ENCODE assay signal across 13 cellular contexts in the genomic region with DNA sequence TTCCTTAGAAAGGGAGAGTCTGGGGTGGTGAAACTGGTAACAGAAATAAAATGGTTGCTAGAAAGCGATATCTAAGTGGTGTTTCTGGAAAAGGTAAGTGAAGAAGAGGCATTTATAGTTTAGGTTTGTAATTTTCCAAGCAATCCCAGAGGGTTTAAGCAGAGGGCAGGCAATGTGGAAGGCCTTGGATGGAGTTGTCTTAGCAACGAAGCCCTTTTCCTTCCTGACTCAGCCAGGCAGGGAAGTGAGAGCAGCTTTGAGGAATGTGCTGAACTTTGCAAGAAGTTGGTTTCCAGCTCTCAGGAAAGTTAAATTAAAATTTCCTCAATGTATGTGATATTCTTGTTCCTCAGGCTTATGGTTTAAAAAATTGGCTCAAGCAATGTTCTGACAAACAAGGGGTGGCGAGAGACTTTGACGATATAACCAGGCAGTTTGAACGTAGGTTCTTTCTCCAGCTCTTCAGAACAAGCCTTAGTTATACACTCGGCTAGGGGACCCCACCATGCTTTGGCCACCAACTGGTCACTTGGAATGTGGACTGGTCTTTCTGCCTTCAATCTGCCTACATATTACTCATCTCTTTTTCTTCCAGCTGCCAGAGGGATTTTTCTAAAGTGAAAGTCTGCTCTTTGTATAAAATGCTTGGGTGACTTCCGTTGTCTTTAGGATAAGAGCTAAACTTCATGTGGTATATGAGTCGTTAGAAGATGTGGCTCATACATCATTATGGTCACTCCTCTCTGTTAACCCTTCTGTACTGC.
A peak's percentile ranks its signal among the peaks of the same experiment; 100 is the strongest.
DNase-seq lines count a peak whose midpoint lies in the region; TF ChIP-seq lines count a peak whose summit lies in the region.
"Had no signal": no experiment of that assay in that cellular context is flagged by ENCODE, and none has a peak within 500 bp of the region (broad histone marks: within the 10 kb centered on the region; RNA-seq: fewer than 3 reads in every experiment).

No MANE protein-coding gene starts in this region.

- no peaks in the 10 kb centered on the region for H3K9me3 ChIP-seq in mesodermal cell (ENCODE audit: control insufficient read depth, low read length)

- no peaks in the 10 kb centered on the region for H3K4me1 Mint-ChIP-seq in activated CD4-positive, alpha-beta memory T cell treated with anti-CD3 and anti-CD28 coated beads, Interleukin-2, amount 10 ng/mL, durations not matched to agents 7 days and 5 days

- no peaks in the 10 kb centered on the region for H3K36me3 ChIP-seq in mesodermal cell (ENCODE audit: control insufficient read depth, insufficient read depth, low read length)

- in situ Hi-C loops in GM13977 (cut with MboI; ENCODE audit: low pct_unique_long_range_greater_than_20kb, low sequenced_read_pairs, unreplicated experiment) = no loop called here

- no peaks in the 10 kb centered on the region for H3K36me3 Mint-ChIP-seq in activated CD4-positive, alpha-beta memory T cell treated with anti-CD3 and anti-CD28 coated beads, Interleukin-2, amount 10 ng/mL, durations not matched to agents 7 days and 5 days (ENCODE audit: low read depth)

- POLR2A ChIA-PET in activated CD4-positive, alpha-beta memory T cell treated with anti-CD3 and anti-CD28 coated beads, Interleukin-2, amount 10 ng/mL, durations not matched to agents 7 days and 5 days (lab: Charles Lee) = no interaction called here

- no peak for TF ChIP-seq CTCF in GM13977 (IDR thresholded peaks at IDR 0.05; ENCODE audit: extremely low read depth, insufficient read depth, missing control alignments)

- CTCF ChIA-PET in activated CD4-positive, alpha-beta memory T cell treated with anti-CD3 and anti-CD28 coated beads, Interleukin-2, amount 10 ng/mL, durations not matched to agents 7 days and 5 days (lab: Charles Lee) = no interaction called here

- peaks cover 14% of the 10 kb centered on the region for H3K4me1 ChIP-seq in mesodermal cell (ENCODE audit: control insufficient read depth, insufficient read depth, low read length, poor library complexity, severe bottlenecking)

- no peak overlapping the region for H3K4me3 ChIP-seq in mesodermal cell (ENCODE audit: extremely low read depth, insufficient read depth, low read length, poor library complexity, severe bottlenecking)
- H3K4me3 ChIP-seq: skin epidermis had no signal

- H3K4me3 Mint-ChIP-seq in activated CD4-positive, alpha-beta memory T cell treated with anti-CD3 and anti-CD28 coated beads, Interleukin-2, amount 10 ng/mL, durations not matched to agents 7 days and 5 days = no peak overlapping the region
- H3K4me3 Mint-ChIP-seq: T-helper 1 cell treated with Interleukin-12 subunit alpha and Interleukin-12 subunit beta and Interleukin-4 antibody, amounts not matched to agents 30 μg/mL and 1 μg/mL, for 36 hours had no signal

- no peak overlapping the region for H3K27ac Mint-ChIP-seq in activated CD4-positive, alpha-beta memory T cell treated with anti-CD3 and anti-CD28 coated beads, Interleukin-2, amount 10 ng/mL, durations not matched to agents 7 days and 5 days
- H3K27ac Mint-ChIP-seq: activated T-helper 2 cell treated with anti-CD3 and anti-CD28 coated beads, Interferon-gamma antibody, Interleukin-2, Interleukin-4, amounts not matched to agents 10 μg/mL and 5 μg/mL and 100 μg/mL, durations not matched to agents 14 hours and 24 hours and 36 hours; T-helper 1 cell treated with Interleukin-12 subunit alpha and Interleukin-12 subunit beta and Interleukin-4 antibody, amounts not matched to agents 30 μg/mL and 1 μg/mL, for 36 hours had no signal

- H3K9me3 Mint-ChIP-seq in activated CD4-positive, alpha-beta memory T cell treated with anti-CD3 and anti-CD28 coated beads, Interleukin-2, amount 10 ng/mL, durations not matched to agents 7 days and 5 days = no peaks in the 10 kb centered on the region
- H3K9me3 Mint-ChIP-seq: activated T-helper 2 cell treated with anti-CD3 and anti-CD28 coated beads, Interferon-gamma antibody, Interleukin-2, Interleukin-4, amounts not matched to agents 10 μg/mL and 5 μg/mL and 100 μg/mL, durations not matched to agents 14 hours and 24 hours and 36 hours; T-helper 1 cell treated with Interleukin-12 subunit alpha and Interleukin-12 subunit beta and Interleukin-4 antibody, amounts not matched to agents 30 μg/mL and 1 μg/mL, for 36 hours had no signal

- DNase-seq in AG08396 (ENCODE audit: low spot score) (peak; percentile 56), RPMI7951 (ENCODE audit: low read depth) (peak; percentile 75), fibroblast of gingiva (ENCODE audit: low read depth) (peak; percentile 24), globus pallidus (ENCODE audit: low spot score) (no peak), GM13977 (ENCODE audit: low spot score) (no peak), erythroblast (lab: John Stamatoyannopoulos, UW) (no peak)
- no peak for DNase-seq in activated CD4-positive, alpha-beta memory T cell treated with anti-CD3 and anti-CD28 coated beads, Interleukin-2, amount 10 ng/mL, durations not matched to agents 7 days and 5 days
- DNase-seq: NCI-H1417 treated with DMSO at 0.1 percent for 48 hours, substantia nigra had no signal

- H3K27me3 Mint-ChIP-seq in activated CD4-positive, alpha-beta memory T cell treated with anti-CD3 and anti-CD28 coated beads, Interleukin-2, amount 10 ng/mL, durations not matched to agents 7 days and 5 days = peaks cover 4% of the 10 kb centered on the region

- WGBS in mesodermal cell (ENCODE audit: insufficient coverage in 2 of 2), 2 experiments = 73 to 80% methylated on average over 6 to 7 of the region's 8 CpGs

- H3K27ac ChIP-seq in mesodermal cell (ENCODE audit: low read depth, low read length, severe bottlenecking) = peak overlapping the region; percentile 92

- no peak for TF ChIP-seq POLR2A in erythroblast (IDR thresholded peaks at IDR 0.05; ENCODE audit: low read length)

Comparison
In these comparisons a context has a peak if more than half of its experiments do, and no peak if none do; other contexts are left out.
1. DNase-seq: peak in AG08396 (single experiment), RPMI7951 (single experiment) and fibroblast of gingiva (single experiment); none in activated CD4-positive, alpha-beta memory T cell treated with anti-CD3 and anti-CD28 coated beads, Interleukin-2, amount 10 ng/mL, durations not matched to agents 7 days and 5 days (single experiment), globus pallidus (single experiment), GM13977 (single experiment) and erythroblast (0 of 2).